ENCODE assay signal across 8 cellular contexts in the genomic region with DNA sequence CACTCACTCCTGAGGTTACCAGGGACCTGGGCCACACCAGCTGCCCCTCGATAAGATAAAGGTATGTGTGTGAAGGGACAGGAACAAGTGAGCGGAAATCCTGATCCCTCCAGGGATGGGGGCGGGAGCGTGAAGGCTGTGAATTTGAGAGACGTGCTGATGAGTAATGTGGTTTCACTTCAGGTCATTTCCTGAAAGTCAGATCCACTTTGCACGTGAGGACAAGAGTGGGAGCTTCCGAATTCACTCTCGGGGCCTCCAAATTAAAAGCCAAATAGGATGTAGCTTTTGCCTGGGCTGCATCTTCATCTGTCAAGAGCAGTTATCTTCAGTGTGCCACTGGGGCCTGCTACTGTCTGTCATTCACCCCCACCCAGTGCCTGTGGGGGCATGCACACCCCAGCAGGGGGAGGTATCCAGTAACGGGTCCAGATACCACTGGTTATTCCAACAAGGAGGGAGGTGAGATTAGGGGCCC.
A peak's percentile ranks its signal among the peaks of the same experiment; 100 is the strongest.
DNase-seq lines count a peak whose midpoint lies in the region; ATAC-seq and TF ChIP-seq lines count a peak whose summit lies in the region.

No MANE protein-coding gene starts in this region.

- peak; percentile 95 for DNase-seq in ELR (ENCODE audit: low read depth)
- DNase-seq in MV-4-11 (lab: John Stamatoyannopoulos, UW), result peak; percentile 58
- peak; percentile 58 for DNase-seq in activated naive CD8-positive, alpha-beta T cell treated with anti-CD3 and anti-CD28 coated beads, Interleukin-2, amount 50 U/mL, for 24 hours
- DNase-seq in retinal pigment epithelial cell (ENCODE audit: low read depth), result no peak
- DNase-seq in DMS153 (lab: John Stamatoyannopoulos, UW), result no peak
- no peak for DNase-seq in NCI-H69 (lab: John Stamatoyannopoulos, UW)

- H3K4me3 Mint-ChIP-seq in activated naive CD8-positive, alpha-beta T cell treated with anti-CD3 and anti-CD28 coated beads, Interleukin-2, amount 50 U/mL, for 24 hours, result no peak overlapping the region

- peak overlapping the region; percentile 44 for H3K27ac Mint-ChIP-seq in activated naive CD8-positive, alpha-beta T cell treated with anti-CD3 and anti-CD28 coated beads, Interleukin-2, amount 50 U/mL, for 24 hours

- TF ChIP-seq CTCF in retinal pigment epithelial cell (conservative IDR thresholded peaks at IDR 0.05; ENCODE audit: low read depth, low read length), result peak; percentile 45

- no peaks in the 10 kb centered on the region for H3K9me3 Mint-ChIP-seq in activated naive CD8-positive, alpha-beta T cell treated with anti-CD3 and anti-CD28 coated beads, Interleukin-2, amount 50 U/mL, for 24 hours

- peak; percentile 78 for ATAC-seq in activated naive CD8-positive, alpha-beta T cell treated with anti-CD3 and anti-CD28 coated beads, Interleukin-2, amount 50 U/mL, for 24 hours
- ATAC-seq in GM19467 (IDR thresholded peaks at IDR 0.05; ENCODE audit: unreplicated experiment) (no peak), HG03196 (IDR thresholded peaks at IDR 0.05; ENCODE audit: unreplicated experiment) (no peak)

- H3K4me3 ChIP-seq in retinal pigment epithelial cell (ENCODE audit: low read length), result no peak overlapping the region

- H3K27me3 Mint-ChIP-seq in activated naive CD8-positive, alpha-beta T cell treated with anti-CD3 and anti-CD28 coated beads, Interleukin-2, amount 50 U/mL, for 24 hours, result peaks cover 11% of the 10 kb centered on the region

- peaks cover 51% of the 10 kb centered on the region for H3K4me1 Mint-ChIP-seq in activated naive CD8-positive, alpha-beta T cell treated with anti-CD3 and anti-CD28 coated beads, Interleukin-2, amount 50 U/mL, for 24 hours

- no peaks in the 10 kb centered on the region for H3K36me3 Mint-ChIP-seq in activated naive CD8-positive, alpha-beta T cell treated with anti-CD3 and anti-CD28 coated beads, Interleukin-2, amount 50 U/mL, for 24 hours (ENCODE audit: low read depth)

Comparison
In these comparisons a context has a peak if more than half of its experiments do, and no peak if none do; other contexts are left out.
1. DNase-seq: peak in ELR (single experiment), MV-4-11 (single experiment) and activated naive CD8-positive, alpha-beta T cell treated with anti-CD3 and anti-CD28 coated beads, Interleukin-2, amount 50 U/mL, for 24 hours (single experiment); none in retinal pigment epithelial cell (single experiment), DMS153 (single experiment) and NCI-H69 (single experiment).